In the genomic region with DNA sequence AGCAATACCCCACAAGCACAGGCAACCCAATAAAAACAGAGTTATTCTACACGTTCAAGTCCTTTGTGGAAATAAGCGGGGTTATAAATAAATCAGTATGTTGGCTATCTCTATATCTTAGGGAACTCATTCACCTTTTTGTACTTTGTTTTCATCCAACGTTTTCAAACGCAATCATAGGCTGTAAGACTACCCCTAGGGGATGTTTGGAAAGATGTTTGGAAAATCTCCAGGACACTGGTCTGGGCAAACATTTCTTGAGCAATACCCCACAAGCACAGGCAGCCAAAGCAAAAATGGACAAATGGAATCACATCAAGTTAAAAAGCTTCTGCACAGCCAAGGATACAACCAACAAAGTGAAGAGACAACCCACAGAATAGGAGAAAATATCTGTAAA, we compare ENCODE assay signal across 18 cellular contexts.
DNase-seq lines count a peak whose midpoint lies in the region; TF ChIP-seq lines count a peak whose summit lies in the region.
"Had no signal": no experiment of that assay in that cellular context is flagged by ENCODE, and none has a peak within 500 bp of the region (broad histone marks: within the 10 kb centered on the region; RNA-seq: fewer than 3 reads in every experiment).

No MANE protein-coding gene starts in this region.

- no peak overlapping the region for H3K9ac ChIP-seq in GM23248

- H3K4me1 ChIP-seq in GM23248 (ENCODE audit: insufficient read depth), result peaks cover under 1% of the 10 kb centered on the region; the same call in 1 of the 2 replicates
- peaks cover 18% of the 10 kb centered on the region for H3K4me1 ChIP-seq in PC-9 (replicated peaks; ENCODE audit: insufficient read depth)
- no peaks in the 10 kb centered on the region for H3K4me1 ChIP-seq in prostate gland (replicated peaks)
- H3K4me1 ChIP-seq: lower lobe of right lung, upper lobe of left lung had no signal

- intact Hi-C loops in PC-9 (cut with micrococcal nuclease; ENCODE audit: unreplicated experiment), result no loop called here
- intact Hi-C loops in prostate gland (cut with DNase I), result no loop called here
- intact Hi-C loops in Calu3 (cut with micrococcal nuclease; ENCODE audit: unreplicated experiment), result no loop called here

- CTCF ChIA-PET in PC-9 (lab: Charles Lee) (no interaction called here), Calu3 (lab: Charles Lee) (no interaction called here)

- POLR2A ChIA-PET in PC-9 (lab: Charles Lee; ENCODE audit: unreplicated experiment), result no interaction called here

- in situ Hi-C loops in GM23248 (cut with MboI), result no loop called here

- H2AFZ ChIP-seq in GM23248 (no peak overlapping the region), PC-9 (no peak overlapping the region)

- H4K20me1 ChIP-seq in GM23248 (ENCODE audit: insufficient read depth) (no peaks in the 10 kb centered on the region), PC-9 (ENCODE audit: insufficient read depth) (no peaks in the 10 kb centered on the region)

- H3K9me3 ChIP-seq in GM23248 (ENCODE audit: low read depth), result no peaks in the 10 kb centered on the region
- H3K9me3 ChIP-seq in PC-9 (ENCODE audit: insufficient read depth, low read depth), result peaks cover 7% of the 10 kb centered on the region; the same call in 1 of the 2 replicates
- no peaks in the 10 kb centered on the region for H3K9me3 ChIP-seq in prostate gland
- H3K9me3 ChIP-seq: lower lobe of right lung, upper lobe of left lung had no signal

- H3K27me3 ChIP-seq in GM23248 (replicated peaks; ENCODE audit: insufficient read depth) (no peaks in the 10 kb centered on the region), PC-9 (ENCODE audit: insufficient read depth, low read depth) (no peaks in the 10 kb centered on the region), prostate gland (replicated peaks; ENCODE audit: insufficient read depth) (no peaks in the 10 kb centered on the region)
- H3K27me3 ChIP-seq: upper lobe of left lung had no signal

- BruUV-seq in PC-9 (replicated peaks; lab: Mats Ljungman, UMichigan) (no TSS peak), Calu3 (replicated peaks; lab: Mats Ljungman, UMichigan) (no TSS peak)

- no peaks in the 10 kb centered on the region for H3K4me1 Mint-ChIP-seq in Calu3 (ENCODE audit: low read depth, unreplicated experiment)
- H3K4me1 Mint-ChIP-seq: activated B cell treated with CpG ODN at 0.5 μM for 24 hours; CD8-positive, alpha-beta memory T cell had no signal

- H3K27me3 Mint-ChIP-seq in Calu3 (ENCODE audit: unreplicated experiment), result peaks cover 24% of the 10 kb centered on the region

- H3K4me3 Mint-ChIP-seq in Calu3 (ENCODE audit: low read depth, unreplicated experiment), result no peak overlapping the region
- H3K4me3 Mint-ChIP-seq: activated B cell treated with CpG ODN at 0.5 μM for 24 hours; activated naive CD4-positive, alpha-beta T cell treated with anti-CD3 and anti-CD28 coated beads for 36 hours; CD8-positive, alpha-beta memory T cell; nephron progenitor cell had no signal

- no peaks in the 10 kb centered on the region for H3K36me3 Mint-ChIP-seq in Calu3 (ENCODE audit: insufficient read depth, unreplicated experiment)
- H3K36me3 Mint-ChIP-seq: CD8-positive, alpha-beta memory T cell had no signal

- peak; percentile 63 for DNase-seq in GM23248
- DNase-seq in PC-9, result peak; percentile 34 to 82
- DNase-seq in epithelial cell of prostate (ENCODE audit: low read depth, low spot score), result peak; percentile 31
- peak; percentile 71 for DNase-seq in prostate gland (ENCODE audit: low spot score)
- DNase-seq in HT-29 (ENCODE audit: low spot score), result no peak
- DNase-seq in NK-92 treated with Interleukin-12 subunit alpha and Interleukin-12 subunit beta, amount 100 ng/mL, for 24 hours (lab: John Stamatoyannopoulos, UW), result no peak
- no peak for DNase-seq in Calu3
- DNase-seq: activated B cell treated with CpG ODN at 0.5 μM for 24 hours; activated naive CD4-positive, alpha-beta T cell treated with anti-CD3 and anti-CD28 coated beads for 36 hours; CD8-positive, alpha-beta memory T cell; GF-D8; GOT3; lower lobe of right lung; NCI-H1092 treated with DMSO at 0.1 percent for 48 hours; nephron progenitor cell; stimulated activated CD4-positive, alpha-beta T cell treated with anti-CD3 and anti-CD28 coated beads, Interleukin-4, amount 100 ng/mL, for 24 hours; T-helper 1 cell; upper lobe of left lung had no signal

- TF ChIP-seq CTCF in PC-9 (conservative IDR thresholded peaks at IDR 0.05), result no peak
- peak in 1 of 4 experiments; percentile 11 for TF ChIP-seq CTCF in prostate gland (IDR thresholded peaks at IDR 0.05)
- TF ChIP-seq CTCF in Calu3 (IDR thresholded peaks at IDR 0.05; ENCODE audit: unreplicated experiment), result no peak

- H3K27ac ChIP-seq in GM23248 (no peak overlapping the region), PC-9 (no peak overlapping the region), epithelial cell of prostate (no peak overlapping the region), prostate gland (peak overlapping the region in 1 of 2 donors; percentile 37)
- H3K27ac ChIP-seq: lower lobe of right lung, upper lobe of left lung had no signal

- 27 to 32% methylated on average over 4 of the region's 4 CpGs for WGBS in GM23248 (ENCODE audit: low coverage in 1 of 2, low lambda C conversion rate in 2 of 2, missing lambda C conversion rate in 2 of 2), 2 experiments
- 12% methylated on average over 4 of the region's 4 CpGs for WGBS in prostate gland

- H3F3A ChIP-seq in GM23248 (ENCODE audit: insufficient read depth), result peaks cover 7% of the 10 kb centered on the region; the same call in 1 of the 2 replicates
- peaks cover 15% of the 10 kb centered on the region; the same call in 1 of the 2 replicates for H3F3A ChIP-seq in PC-9 (ENCODE audit: insufficient read depth, low read depth)

- H3K4me2 ChIP-seq in GM23248 (ENCODE audit: unreplicated experiment) (no peak overlapping the region), PC-9 (peak overlapping the region; percentile 13; the same call in 1 of the 2 replicates)

- no peak for TF ChIP-seq POLR2A in prostate gland (IDR thresholded peaks at IDR 0.05)

- no peaks in the 10 kb centered on the region for H3K9me3 Mint-ChIP-seq in Calu3 (ENCODE audit: low read depth, unreplicated experiment)
- H3K9me3 Mint-ChIP-seq: activated B cell treated with CpG ODN at 0.5 μM for 24 hours; activated naive CD4-positive, alpha-beta T cell treated with anti-CD3 and anti-CD28 coated beads for 36 hours; CD8-positive, alpha-beta memory T cell; nephron progenitor cell had no signal

- H3K27ac Mint-ChIP-seq in Calu3 (ENCODE audit: unreplicated experiment), result no peak overlapping the region
- H3K27ac Mint-ChIP-seq: activated B cell treated with CpG ODN at 0.5 μM for 24 hours; activated naive CD4-positive, alpha-beta T cell treated with anti-CD3 and anti-CD28 coated beads for 36 hours; CD8-positive, alpha-beta memory T cell; nephron progenitor cell had no signal

- H3K9me2 ChIP-seq in GM23248 (ENCODE audit: insufficient read depth), result no peaks in the 10 kb centered on the region
- H3K9me2 ChIP-seq in PC-9 (ENCODE audit: insufficient read depth), result no peaks in the 10 kb centered on the region

- H3K4me3 ChIP-seq in GM23248, result no peak overlapping the region
- H3K4me3 ChIP-seq in PC-9, result no peak overlapping the region
- H3K4me3 ChIP-seq in prostate gland, result no peak overlapping the region
- H3K4me3 ChIP-seq: lower lobe of right lung, upper lobe of left lung had no signal

- H3K79me2 ChIP-seq in GM23248 (ENCODE audit: insufficient read depth), result no peaks in the 10 kb centered on the region
- H3K79me2 ChIP-seq in PC-9 (ENCODE audit: low read depth), result no peaks in the 10 kb centered on the region

- H3K36me3 ChIP-seq in GM23248 (ENCODE audit: low read depth), result no peaks in the 10 kb centered on the region
- H3K36me3 ChIP-seq in PC-9 (ENCODE audit: low read depth), result no peaks in the 10 kb centered on the region
- H3K36me3 ChIP-seq in prostate gland, result no peaks in the 10 kb centered on the region
- H3K36me3 ChIP-seq: lower lobe of right lung, upper lobe of left lung had no signal

Comparison
In these comparisons a context has a peak if more than half of its experiments do, and no peak if none do; other contexts are left out.
1. DNase-seq: peak in GM23248 (single experiment), PC-9 (2 of 2), epithelial cell of prostate (single experiment) and prostate gland (single experiment); none in HT-29 (single experiment), NK-92 treated with Interleukin-12 subunit alpha and Interleukin-12 subunit beta, amount 100 ng/mL, for 24 hours (single experiment) and Calu3 (single experiment).